ENCODE assay signal across 19 cellular contexts in the genomic region with DNA sequence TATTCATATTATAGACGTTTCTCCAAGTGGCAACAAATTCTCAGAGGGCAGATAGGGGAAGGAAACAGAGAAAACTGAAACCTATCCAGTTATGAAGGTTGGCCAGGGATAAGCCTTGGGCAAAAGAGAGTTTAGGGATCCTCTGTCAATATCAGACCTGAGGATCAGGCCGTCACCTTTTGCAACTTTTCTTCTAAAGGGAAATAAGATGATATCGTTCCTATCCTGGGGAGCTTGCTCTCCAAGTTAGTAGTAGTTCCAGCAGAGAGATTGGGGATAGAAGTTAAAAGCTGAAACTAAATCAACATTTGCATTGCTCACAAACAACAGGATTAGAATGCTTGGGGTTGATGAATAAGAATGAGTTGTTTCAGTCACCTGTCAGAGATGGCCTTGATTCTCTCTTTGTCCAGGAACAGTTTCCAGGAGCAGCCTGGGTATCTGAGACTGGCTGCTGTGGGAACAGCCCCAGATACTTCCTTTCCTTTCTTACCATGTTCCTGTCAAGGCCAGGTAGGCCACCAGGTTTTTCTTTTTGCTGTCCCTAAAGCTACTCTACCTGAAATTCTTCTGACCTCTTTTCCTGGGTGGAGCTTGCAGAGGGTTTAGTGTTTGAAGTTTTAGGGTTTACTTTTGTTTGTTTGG. TPM values are rescaled to one million over a fixed set of nuclear protein-coding genes. Genes with fewer than 3 reads are reported as not detected.
"Had no signal": no experiment of that assay in that cellular context is flagged by ENCODE, and none has a peak within 500 bp of the region (broad histone marks: within the 10 kb centered on the region; RNA-seq: fewer than 3 reads in every experiment).

No MANE protein-coding gene starts in this region.

- H3K4me3 Mint-ChIP-seq: activated CD4-positive, alpha-beta memory T cell treated with anti-CD3 and anti-CD28 coated beads for 36 hours; activated CD4-positive, alpha-beta T cell treated with anti-CD3 and anti-CD28 coated beads for 36 hours; activated CD8-positive, alpha-beta memory T cell treated with anti-CD3 and anti-CD28 coated beads, Interleukin-2, amount 10 ng/mL, durations not matched to agents 7 days and 5 days; activated naive CD4-positive, alpha-beta T cell treated with anti-CD3 and anti-CD28 coated beads, Interleukin-2, amount 10 ng/mL, durations not matched to agents 7 days and 5 days; activated T-cell treated with anti-CD3 and anti-CD28 coated beads, Interleukin-2, amount 50 U/mL, for 24 hours; neural crest cell; stimulated activated naive CD8-positive, alpha-beta T cell treated with anti-CD3 and anti-CD28 coated beads, Interleukin-15, amount 100 ng/mL, for 72 hours; T-cell; type B pancreatic cell had no signal

- H3K9me3 Mint-ChIP-seq: activated CD4-positive, alpha-beta memory T cell treated with anti-CD3 and anti-CD28 coated beads for 36 hours; activated naive CD4-positive, alpha-beta T cell treated with anti-CD3 and anti-CD28 coated beads, Interleukin-2, amount 10 ng/mL, durations not matched to agents 7 days and 5 days; activated T-cell treated with anti-CD3 and anti-CD28 coated beads, Interleukin-2, amount 50 U/mL, for 24 hours; neural crest cell; stimulated activated naive CD8-positive, alpha-beta T cell treated with anti-CD3 and anti-CD28 coated beads, Interleukin-15, amount 100 ng/mL, for 72 hours; T-cell; type B pancreatic cell had no signal

- DNase-seq: activated CD4-positive, alpha-beta memory T cell treated with anti-CD3 and anti-CD28 coated beads for 36 hours; activated CD4-positive, alpha-beta T cell treated with anti-CD3 and anti-CD28 coated beads for 36 hours; activated CD8-positive, alpha-beta memory T cell treated with anti-CD3 and anti-CD28 coated beads, Interleukin-2, amount 10 ng/mL, durations not matched to agents 7 days and 5 days; activated naive CD4-positive, alpha-beta T cell treated with anti-CD3 and anti-CD28 coated beads, Interleukin-2, amount 10 ng/mL, durations not matched to agents 7 days and 5 days; activated T-cell treated with anti-CD3 and anti-CD28 coated beads, Interleukin-2, amount 50 U/mL, for 24 hours; head of caudate nucleus; midbrain; stimulated activated naive CD8-positive, alpha-beta T cell treated with anti-CD3 and anti-CD28 coated beads, Interleukin-15, amount 100 ng/mL, for 72 hours; T-cell; T1000 had no signal

- H3K27ac Mint-ChIP-seq: activated CD4-positive, alpha-beta memory T cell treated with anti-CD3 and anti-CD28 coated beads for 36 hours; activated CD4-positive, alpha-beta T cell treated with anti-CD3 and anti-CD28 coated beads for 36 hours; activated CD8-positive, alpha-beta memory T cell treated with anti-CD3 and anti-CD28 coated beads, Interleukin-2, amount 10 ng/mL, durations not matched to agents 7 days and 5 days; activated naive CD4-positive, alpha-beta T cell treated with anti-CD3 and anti-CD28 coated beads, Interleukin-2, amount 10 ng/mL, durations not matched to agents 7 days and 5 days; activated T-cell treated with anti-CD3 and anti-CD28 coated beads, Interleukin-2, amount 50 U/mL, for 24 hours; stimulated activated naive CD8-positive, alpha-beta T cell treated with anti-CD3 and anti-CD28 coated beads, Interleukin-15, amount 100 ng/mL, for 72 hours; T-cell; type B pancreatic cell had no signal

- H3K4me3 ChIP-seq: lung had no signal

- H3K36me3 Mint-ChIP-seq: activated CD4-positive, alpha-beta memory T cell treated with anti-CD3 and anti-CD28 coated beads for 36 hours; activated CD8-positive, alpha-beta memory T cell treated with anti-CD3 and anti-CD28 coated beads, Interleukin-2, amount 10 ng/mL, durations not matched to agents 7 days and 5 days; activated naive CD4-positive, alpha-beta T cell treated with anti-CD3 and anti-CD28 coated beads, Interleukin-2, amount 10 ng/mL, durations not matched to agents 7 days and 5 days; T-cell; type B pancreatic cell had no signal

- ATAC-seq: activated CD4-positive, alpha-beta T cell treated with anti-CD3 and anti-CD28 coated beads for 36 hours; activated CD8-positive, alpha-beta memory T cell treated with anti-CD3 and anti-CD28 coated beads, Interleukin-2, amount 10 ng/mL, durations not matched to agents 7 days and 5 days; sciatic nerve; stimulated activated naive CD8-positive, alpha-beta T cell treated with anti-CD3 and anti-CD28 coated beads, Interleukin-15, amount 100 ng/mL, for 72 hours; T-cell had no signal

RNA-seq across cellular contexts. Expression of gene RIIAD1, which starts 2.5 kb away (rescaled TPM):
- total RNA-seq: activated CD4-positive, alpha-beta memory T cell treated with anti-CD3 and anti-CD28 coated beads for 36 hours; activated CD4-positive, alpha-beta T cell treated with anti-CD3 and anti-CD28 coated beads for 36 hours; activated CD8-positive, alpha-beta memory T cell treated with anti-CD3 and anti-CD28 coated beads, Interleukin-2, amount 10 ng/mL, durations not matched to agents 7 days and 5 days; astrocyte; fibroblast of lung; myocyte; osteoblast; pulmonary artery endothelial cell; T-cell had no signal
- polyA plus RNA-seq: fibroblast of lung had no signal

RNA-seq across cellular contexts. Expression of gene CELF3, which starts 7.2 kb away (rescaled TPM):
- total RNA-seq: activated CD4-positive, alpha-beta memory T cell treated with anti-CD3 and anti-CD28 coated beads for 36 hours; activated CD4-positive, alpha-beta T cell treated with anti-CD3 and anti-CD28 coated beads for 36 hours; activated CD8-positive, alpha-beta memory T cell treated with anti-CD3 and anti-CD28 coated beads, Interleukin-2, amount 10 ng/mL, durations not matched to agents 7 days and 5 days; astrocyte; fibroblast of lung; myocyte; osteoblast; pulmonary artery endothelial cell; T-cell had no signal
- polyA plus RNA-seq: fibroblast of lung had no signal
